ENCODE assay signal across 1 cellular context in genomic region chr16:1158456-1159324, GRCh38.
TF ChIP-seq lines count a peak whose summit lies in the region.

No MANE protein-coding gene starts in this region.

TF ChIP-seq in HepG2, 621 proteins besides CTCF, POLR2A, EP300 and RAD21 (continued from another document and continues in another):
- TF ChIP-seq ZHX2 (IDR thresholded peaks at IDR 0.05; ENCODE audit: low read depth) (no peak), ZHX2 (CRISPR knock-in tag; IDR thresholded peaks at IDR 0.05; ENCODE audit: borderline replicate concordance) (no peak), TRAFD1 (CRISPR knock-in tag; IDR thresholded peaks at IDR 0.05; ENCODE audit: borderline replicate concordance) (no peak), SRSF9 (IDR thresholded peaks at IDR 0.05; ENCODE audit: borderline replicate concordance, insufficient read depth, low read depth, low read length, poor library complexity, severe bottlenecking) (no peak), SUZ12 (IDR thresholded peaks at IDR 0.05; ENCODE audit: low read depth, low read length) (no peak), NCOA2 (CRISPR knock-in tag; IDR thresholded peaks at IDR 0.05) (no peak), ZFP36L1 (CRISPR knock-in tag; IDR thresholded peaks at IDR 0.05) (no peak), CEBPG (CRISPR knock-in tag; IDR thresholded peaks at IDR 0.05) (no peak), ZNF232 (CRISPR knock-in tag; IDR thresholded peaks at IDR 0.05; ENCODE audit: borderline replicate concordance) (no peak), ZNF629 (CRISPR knock-in tag; conservative IDR thresholded peaks at IDR 0.05) (no peak), ZNF558 (CRISPR knock-in tag; IDR thresholded peaks at IDR 0.05; ENCODE audit: borderline replicate concordance) (no peak), ZGPAT (CRISPR knock-in tag; IDR thresholded peaks at IDR 0.05) (no peak), ETV5 (CRISPR knock-in tag; IDR thresholded peaks at IDR 0.05; ENCODE audit: borderline replicate concordance) (peak; percentile 35; the same call in 1 of the 2 replicates), NFRKB (IDR thresholded peaks at IDR 0.05) (no peak), NCOR1 (IDR thresholded peaks at IDR 0.05; ENCODE audit: borderline replicate concordance, low read length) (no peak), ZBTB33 (CRISPR knock-in tag; IDR thresholded peaks at IDR 0.05) (no peak), ZNF331 (CRISPR knock-in tag; IDR thresholded peaks at IDR 0.05) (no peak), REPIN1 (CRISPR knock-in tag; IDR thresholded peaks at IDR 0.05; ENCODE audit: borderline replicate concordance, low read depth) (no peak), ZNF225 (CRISPR knock-in tag; IDR thresholded peaks at IDR 0.05) (no peak), ZNF510 (CRISPR knock-in tag; IDR thresholded peaks at IDR 0.05; ENCODE audit: low read depth) (no peak), ZNF773 (CRISPR knock-in tag; IDR thresholded peaks at IDR 0.05; ENCODE audit: borderline replicate concordance) (no peak), ZFP36L2 (CRISPR knock-in tag; IDR thresholded peaks at IDR 0.05) (no peak), GATAD2A (CRISPR knock-in tag; IDR thresholded peaks at IDR 0.05) (no peak), KIAA2018 (CRISPR knock-in tag; IDR thresholded peaks at IDR 0.05; ENCODE audit: borderline replicate concordance) (no peak), TEAD2 (CRISPR knock-in tag; IDR thresholded peaks at IDR 0.05) (no peak), HNRNPH1 (optimal IDR thresholded peaks at IDR 0.05; ENCODE audit: low read depth, low read length) (no peak), ZNF451 (CRISPR knock-in tag; IDR thresholded peaks at IDR 0.05) (no peak), UBTF (CRISPR knock-in tag; IDR thresholded peaks at IDR 0.05) (peak; percentile 71), ELF3 (CRISPR knock-in tag; IDR thresholded peaks at IDR 0.05) (no peak), ZNF562 (CRISPR knock-in tag; IDR thresholded peaks at IDR 0.05; ENCODE audit: borderline replicate concordance) (no peak), E2F1 (CRISPR knock-in tag; IDR thresholded peaks at IDR 0.05) (no peak)
